Comparison of ENCODE assay signal across 14 cellular contexts in genomic region chr1:188937965-188938551, GRCh38.
DNase-seq lines count a peak whose midpoint lies in the region; ATAC-seq and TF ChIP-seq lines count a peak whose summit lies in the region.
"Had no signal": no experiment of that assay in that cellular context is flagged by ENCODE, and none has a peak within 500 bp of the region (broad histone marks: within the 10 kb centered on the region; RNA-seq: fewer than 3 reads in every experiment).

No MANE protein-coding gene starts in this region.

- H3K4me2 ChIP-seq in PC-9 (no peak overlapping the region), osteoblast (ENCODE audit: insufficient read depth, low read length) (no peak overlapping the region)

- POLR2A ChIA-PET in PC-9 (lab: Charles Lee; ENCODE audit: unreplicated experiment), result no interaction called here

- no peaks in the 10 kb centered on the region for H3K36me3 Mint-ChIP-seq in endothelial cell (ENCODE audit: low read depth, unreplicated experiment)
- H3K36me3 Mint-ChIP-seq: activated naive CD8-positive, alpha-beta T cell treated with anti-CD3 and anti-CD28 coated beads, Interleukin-2, amount 10 ng/mL, durations not matched to agents 7 days and 5 days; CD8-positive, alpha-beta memory T cell; natural killer cell had no signal

- no peak overlapping the region for H3K4me3 Mint-ChIP-seq in endothelial cell (ENCODE audit: unreplicated experiment)
- H3K4me3 Mint-ChIP-seq: activated naive CD8-positive, alpha-beta T cell treated with anti-CD3 and anti-CD28 coated beads, Interleukin-2, amount 10 ng/mL, durations not matched to agents 7 days and 5 days; CD8-positive, alpha-beta memory T cell; natural killer cell had no signal

- H4K20me1 ChIP-seq in PC-9 (ENCODE audit: insufficient read depth) (no peaks in the 10 kb centered on the region), osteoblast (ENCODE audit: insufficient read depth, low read length) (no peaks in the 10 kb centered on the region)

- TF ChIP-seq CTCF in 22Rv1 (IDR thresholded peaks at IDR 0.05) (peak; percentile 40), PC-9 (conservative IDR thresholded peaks at IDR 0.05) (no peak), endothelial cell (IDR thresholded peaks at IDR 0.05; ENCODE audit: unreplicated experiment) (peak; percentile 31), osteoblast (IDR thresholded peaks at IDR 0.05; ENCODE audit: extremely low read depth, low read depth, low read length) (no peak)

- no peak overlapping the region for H3K4me3 ChIP-seq in PC-9
- H3K4me3 ChIP-seq in osteoblast (ENCODE audit: insufficient read depth, low read length), result no peak overlapping the region

- H3K9me3 ChIP-seq in PC-9 (ENCODE audit: insufficient read depth, low read depth), result no peaks in the 10 kb centered on the region
- H3K9me3 ChIP-seq in osteoblast (ENCODE audit: low read depth, low read length), result no peaks in the 10 kb centered on the region

- H3K36me3 ChIP-seq in PC-9 (ENCODE audit: low read depth) (no peaks in the 10 kb centered on the region), osteoblast (ENCODE audit: insufficient read depth, low read length) (no peaks in the 10 kb centered on the region)

- H3K9me3 Mint-ChIP-seq in endothelial cell (ENCODE audit: unreplicated experiment), result no peaks in the 10 kb centered on the region
- H3K9me3 Mint-ChIP-seq: activated naive CD8-positive, alpha-beta T cell treated with anti-CD3 and anti-CD28 coated beads, Interleukin-2, amount 10 ng/mL, durations not matched to agents 7 days and 5 days had no signal

- ATAC-seq in HG03457 (IDR thresholded peaks at IDR 0.05; ENCODE audit: unreplicated experiment) (no peak), GM21737 (IDR thresholded peaks at IDR 0.05; ENCODE audit: unreplicated experiment) (no peak)
- ATAC-seq in activated CD4-positive, CD25-positive, alpha-beta regulatory T cell treated with anti-CD3 and anti-CD28 coated beads, Interleukin-2, amount 50 U/mL, for 24 hours, result no peak
- ATAC-seq: natural killer cell; stimulated activated naive CD8-positive, alpha-beta T cell treated with anti-CD3 and anti-CD28 coated beads, Interleukin-15, Interleukin-2, amounts not matched to agents 100 U/mL and 50 U/mL, for 24 hours had no signal

- no peaks in the 10 kb centered on the region for H3K27me3 Mint-ChIP-seq in endothelial cell (ENCODE audit: unreplicated experiment)
- H3K27me3 Mint-ChIP-seq: activated naive CD8-positive, alpha-beta T cell treated with anti-CD3 and anti-CD28 coated beads, Interleukin-2, amount 10 ng/mL, durations not matched to agents 7 days and 5 days; CD8-positive, alpha-beta memory T cell had no signal

- H3K27ac ChIP-seq in 22Rv1 (no peak overlapping the region), PC-9 (no peak overlapping the region), osteoblast (ENCODE audit: low read depth, low read length) (no peak overlapping the region)

- H3K9me2 ChIP-seq in PC-9 (ENCODE audit: insufficient read depth), result no peaks in the 10 kb centered on the region

- H2AFZ ChIP-seq in PC-9 (peak overlapping the region; percentile 64), osteoblast (ENCODE audit: low read length) (no peak overlapping the region)

- no TSS peak for BruUV-seq in PC-9 (replicated peaks; lab: Mats Ljungman, UMichigan)

- H3K4me1 ChIP-seq in PC-9 (replicated peaks; ENCODE audit: insufficient read depth) (no peaks in the 10 kb centered on the region), osteoblast (ENCODE audit: insufficient read depth, low read length) (no peaks in the 10 kb centered on the region)

- H3K27ac Mint-ChIP-seq in endothelial cell (ENCODE audit: unreplicated experiment), result no peak overlapping the region
- H3K27ac Mint-ChIP-seq: activated naive CD8-positive, alpha-beta T cell treated with anti-CD3 and anti-CD28 coated beads, Interleukin-2, amount 10 ng/mL, durations not matched to agents 7 days and 5 days; CD8-positive, alpha-beta memory T cell; natural killer cell had no signal

- H3F3A ChIP-seq in PC-9 (ENCODE audit: insufficient read depth, low read depth), result no peaks in the 10 kb centered on the region

- H3K4me1 Mint-ChIP-seq in endothelial cell (ENCODE audit: unreplicated experiment), result no peaks in the 10 kb centered on the region
- H3K4me1 Mint-ChIP-seq: activated naive CD8-positive, alpha-beta T cell treated with anti-CD3 and anti-CD28 coated beads, Interleukin-2, amount 10 ng/mL, durations not matched to agents 7 days and 5 days; CD8-positive, alpha-beta memory T cell; natural killer cell had no signal

- H3K27me3 ChIP-seq in PC-9 (ENCODE audit: insufficient read depth, low read depth) (no peaks in the 10 kb centered on the region), osteoblast (ENCODE audit: insufficient read depth, low read length) (no peaks in the 10 kb centered on the region)

- intact Hi-C loops in PC-9 (cut with micrococcal nuclease; ENCODE audit: unreplicated experiment), result no loop called here

- CTCF ChIA-PET in PC-9 (lab: Charles Lee), result interaction anchor here (0.7 kb wide), 1 partner anchor 1609 kb away, joined by 3 read pairs; no protein-coding TSS in a partner anchor

- DNase-seq in EL (peak; percentile 11), PC-9 (no peak), endothelial cell (ENCODE audit: low spot score) (peak; percentile 8), osteoblast (ENCODE audit: insufficient read length, low spot score, missing footprints) (no peak)
- DNase-seq: activated CD8-positive, alpha-beta memory T cell treated with anti-CD3 and anti-CD28 coated beads for 24 hours; activated naive CD8-positive, alpha-beta T cell treated with anti-CD3 and anti-CD28 coated beads, Interleukin-2, amount 10 ng/mL, durations not matched to agents 7 days and 5 days; CD8-positive, alpha-beta memory T cell; natural killer cell; NCI-H2029 treated with DMSO at 0.1 percent for 48 hours; stimulated activated naive CD8-positive, alpha-beta T cell treated with anti-CD3 and anti-CD28 coated beads, Interleukin-15, Interleukin-2, amounts not matched to agents 100 U/mL and 50 U/mL, for 24 hours had no signal

- H3K79me2 ChIP-seq in PC-9 (ENCODE audit: low read depth) (no peaks in the 10 kb centered on the region), osteoblast (ENCODE audit: insufficient read depth, low read length) (no peaks in the 10 kb centered on the region)

Comparison
In these comparisons a context has a peak if more than half of its experiments do, and no peak if none do; other contexts are left out.
1. CTCF ChIP-seq: peak in 22Rv1 (single experiment) and endothelial cell (single experiment); none in PC-9 (single experiment) and osteoblast (single experiment).
2. DNase-seq: peak in EL (single experiment) and endothelial cell (single experiment); none in PC-9 (0 of 2) and osteoblast (single experiment).